In the genomic region with DNA sequence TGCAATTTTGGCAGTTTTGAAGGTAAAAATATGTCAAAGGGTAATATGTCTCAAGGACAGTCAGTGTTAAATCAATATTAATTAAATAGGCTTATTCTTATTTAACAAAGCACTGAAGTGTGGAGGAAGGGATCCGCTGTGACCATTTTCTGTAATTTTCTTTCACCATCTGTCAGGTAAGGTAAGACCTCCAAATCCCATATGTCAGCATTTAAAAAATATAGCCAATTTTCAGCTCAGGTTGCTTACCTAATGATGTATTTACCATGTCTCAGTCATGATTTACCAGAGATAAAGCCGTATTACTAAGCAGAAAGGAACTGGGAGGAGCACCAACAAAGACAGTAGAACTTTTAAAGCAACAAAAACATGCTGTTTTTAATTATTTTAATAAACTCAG, we compare ENCODE assay signal across 20 cellular contexts.
DNase-seq lines count a peak whose midpoint lies in the region; ATAC-seq, FAIRE-seq and TF ChIP-seq lines count a peak whose summit lies in the region.
"Had no signal": no experiment of that assay in that cellular context is flagged by ENCODE, and none has a peak within 500 bp of the region (broad histone marks: within the 10 kb centered on the region; RNA-seq: fewer than 3 reads in every experiment).

No MANE protein-coding gene starts in this region.

- WGBS in K562 (ENCODE audit: insufficient coverage, low coverage, missing lambda C conversion rate) = 0% methylated on average over 2 of the region's 2 CpGs

- H3K27ac Mint-ChIP-seq in stimulated activated naive B cell treated with anti-CD40 and anti-IgM and Interleukin-4, amounts not matched to agents 10 μg/mL and 1 μg/mL and 100 μg/mL, for 72 hours = no peak overlapping the region

- POLR2A ChIA-PET in K562 (lab: Yijun Ruan, JAX) = interaction anchor here (0.9 kb wide), 1 partner anchor 22 kb away, joined by 4 read pairs; no protein-coding TSS in a partner anchor

- no TSS peak for BruUV-seq in K562 (replicated peaks; lab: Mats Ljungman, UMichigan)

- in situ Hi-C loops in K562 (cut with MboI) (no loop called here), GM13976 (cut with MboI; ENCODE audit: low sequenced_read_pairs, unreplicated experiment) (no loop called here)

- no peak overlapping the region for H3K4me3 Mint-ChIP-seq in stimulated activated naive B cell treated with anti-CD40 and anti-IgM and Interleukin-4, amounts not matched to agents 10 μg/mL and 1 μg/mL and 100 μg/mL, for 72 hours

- no peaks in the 10 kb centered on the region for H3K36me3 Mint-ChIP-seq in stimulated activated naive B cell treated with anti-CD40 and anti-IgM and Interleukin-4, amounts not matched to agents 10 μg/mL and 1 μg/mL and 100 μg/mL, for 72 hours

- no peaks in the 10 kb centered on the region for H3K4me1 Mint-ChIP-seq in stimulated activated naive B cell treated with anti-CD40 and anti-IgM and Interleukin-4, amounts not matched to agents 10 μg/mL and 1 μg/mL and 100 μg/mL, for 72 hours

- intact Hi-C loops in K562 (cut with micrococcal nuclease) = no loop called here

- CTCF ChIA-PET in K562 (lab: Yijun Ruan, JAX; ENCODE audit: low intra/inter-chr PET ratio) = no interaction called here

- H3K36me3 ChIP-seq in K562 (ENCODE audit: control insufficient read depth, insufficient read depth, low read length) (no peaks in the 10 kb centered on the region), MG63 (no peaks in the 10 kb centered on the region)
- H3K36me3 ChIP-seq: Peyer's patch had no signal

- no peaks in the 10 kb centered on the region for H3K9me1 ChIP-seq in K562 (ENCODE audit: control insufficient read depth, insufficient read depth, low read length)

- no peak overlapping the region for H3K27ac ChIP-seq in K562 (ENCODE audit: extremely low read depth, low read depth, low read length)
- H3K27ac ChIP-seq: C4-2B, Peyer's patch had no signal

- H3K9ac ChIP-seq in K562 (ENCODE audit: insufficient read depth in 1 of 2, low read depth in 2 of 2, low read length in 2 of 2) = no peak overlapping the region
- H3K9ac ChIP-seq: SK-N-SH had no signal

- FAIRE-seq in K562 (lab: Jason Lieb, UNC) = no peak
- FAIRE-seq: A204.1, G401.6, GM12891 had no signal

- H4K20me1 ChIP-seq in K562 (replicated peaks; ENCODE audit: control insufficient read depth, insufficient read depth, low read length) = no peaks in the 10 kb centered on the region

- H3K4me1 ChIP-seq in K562 (replicated peaks in 1 of 2; ENCODE audit: control insufficient read depth in 2 of 2, insufficient read depth in 2 of 2, low read length in 2 of 2) = no peaks in the 10 kb centered on the region
- H3K4me1 ChIP-seq: Peyer's patch had no signal

- TF ChIP-seq POLR2A in K562 (conservative IDR thresholded peaks at IDR 0.05) = no peak

- TF ChIP-seq RAD21 in K562 (CRISPR knock-in tag; conservative IDR thresholded peaks at IDR 0.05 in 1 of 2, IDR thresholded peaks at IDR 0.05 in 1 of 2) = no peak

- 0 out of 2 replicates have a peak, but pooled peaks cover 2% of the 10 kb centered on the region for H3K9me3 ChIP-seq in K562 (replicated peaks; ENCODE audit: control insufficient read depth, insufficient read depth, low read depth, low read length)
- H3K9me3 ChIP-seq in MG63 = no peaks in the 10 kb centered on the region
- H3K9me3 ChIP-seq: Peyer's patch had no signal

- ATAC-seq in K562 (no peak), GM18519 (IDR thresholded peaks at IDR 0.05; ENCODE audit: low FRiP score, unreplicated experiment) (no peak)
- ATAC-seq in stimulated activated naive B cell treated with anti-CD40 and anti-IgM and Interleukin-4, amounts not matched to agents 10 μg/mL and 1 μg/mL and 100 μg/mL, for 72 hours (replicated peaks) = no peak

- no peak overlapping the region for H2AFZ ChIP-seq in K562 (ENCODE audit: low read depth, low read length)

- no peak for TF ChIP-seq CTCF in K562 (IDR thresholded peaks at IDR 0.05 in 2 of 3, conservative IDR thresholded peaks at IDR 0.05 in 1 of 3; ENCODE audit: insufficient read depth in 2 of 3, low read depth in 1 of 3, low read length in 3 of 3)
- TF ChIP-seq CTCF in GM13976 (IDR thresholded peaks at IDR 0.05; ENCODE audit: borderline replicate concordance, control extremely low read depth, extremely low read depth, insufficient read depth, missing control alignments) = no peak

- TF ChIP-seq EP300 in K562 (IDR thresholded peaks at IDR 0.05; ENCODE audit: low read length) = no peak

- no peaks in the 10 kb centered on the region for H3K79me2 ChIP-seq in K562 (ENCODE audit: control insufficient read depth, insufficient read depth, low read length)

- H3K27me3 Mint-ChIP-seq in stimulated activated naive B cell treated with anti-CD40 and anti-IgM and Interleukin-4, amounts not matched to agents 10 μg/mL and 1 μg/mL and 100 μg/mL, for 72 hours = no peaks in the 10 kb centered on the region

- no peaks in the 10 kb centered on the region for H3K27me3 ChIP-seq in K562 (ENCODE audit: control insufficient read depth in 2 of 2, insufficient read depth in 2 of 2, low read length in 2 of 2)
- no peaks in the 10 kb centered on the region for H3K27me3 ChIP-seq in MG63
- H3K27me3 ChIP-seq: Peyer's patch had no signal

- DNase-seq in D341Med (ENCODE audit: low spot score) (peak; percentile 16), NCI-H146 (lab: John Stamatoyannopoulos, UW) (peak; percentile 58), NCI-H524 (lab: John Stamatoyannopoulos, UW) (peak; percentile 50 to 84), K562 (ENCODE audit: extremely low read depth in 1 of 4, low spot score in 3 of 4) (no peak), GM13976 (ENCODE audit: low spot score) (no peak), MG63 (no peak)
- DNase-seq in stimulated activated naive B cell treated with anti-CD40 and anti-IgM and Interleukin-4, amounts not matched to agents 10 μg/mL and 1 μg/mL and 100 μg/mL, for 72 hours = no peak
- DNase-seq: DMS79, H7, Karpas-422, NCI-H187, NCI-H526 treated with DMSO at 0.1 percent for 48 hours, Peyer's patch, Right ventricle myocardium superior, SK-N-SH had no signal

- H3K4me3 ChIP-seq in K562 (no peak overlapping the region), MG63 (no peak overlapping the region)
- H3K4me3 ChIP-seq: Peyer's patch had no signal

- H3K4me2 ChIP-seq in K562 (ENCODE audit: insufficient read depth, low read length) = no peak overlapping the region
- H3K4me2 ChIP-seq: SK-N-SH had no signal

- no peaks in the 10 kb centered on the region for H3K9me3 Mint-ChIP-seq in stimulated activated naive B cell treated with anti-CD40 and anti-IgM and Interleukin-4, amounts not matched to agents 10 μg/mL and 1 μg/mL and 100 μg/mL, for 72 hours

TF ChIP-seq in K562, 482 proteins besides CTCF, POLR2A, EP300 and RAD21:
- peak; percentile 25; the same call in 1 of the 2 replicates for TF ChIP-seq ZNF316 (IDR thresholded peaks at IDR 0.05)
- TF ChIP-seq YY1 (IDR thresholded peaks at IDR 0.05; ENCODE audit: borderline replicate concordance in 1 of 3, control insufficient read depth in 1 of 3, extremely low read depth in 1 of 3, insufficient read depth in 3 of 3, insufficient read length in 1 of 3, insufficient replicate concordance in 2 of 3, low read depth in 1 of 3, low read length in 2 of 3) = no peak
- no peak for TF ChIP-seq IRF9 (tag; IDR thresholded peaks at IDR 0.05)
- no peak for TF ChIP-seq MNT (conservative IDR thresholded peaks at IDR 0.05)
- no peak for TF ChIP-seq BHLHE40 (IDR thresholded peaks at IDR 0.05; ENCODE audit: low read length)
- TF ChIP-seq, protein P1, sequence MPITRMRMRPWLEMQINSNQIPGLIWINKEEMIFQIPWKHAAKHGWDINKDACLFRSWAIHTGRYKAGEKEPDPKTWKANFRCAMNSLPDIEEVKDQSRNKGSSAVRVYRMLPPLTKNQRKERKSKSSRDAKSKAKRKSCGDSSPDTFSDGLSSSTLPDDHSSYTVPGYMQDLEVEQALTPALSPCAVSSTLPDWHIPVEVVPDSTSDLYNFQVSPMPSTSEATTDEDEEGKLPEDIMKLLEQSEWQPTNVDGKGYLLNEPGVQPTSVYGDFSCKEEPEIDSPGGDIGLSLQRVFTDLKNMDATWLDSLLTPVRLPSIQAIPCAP (CRISPR knock-in tag; IDR thresholded peaks at IDR 0.05; ENCODE audit: borderline replicate concordance) = no peak
- peak; percentile 26; the same call in 1 of the 2 replicates for TF ChIP-seq MAFF (IDR thresholded peaks at IDR 0.05; ENCODE audit: low read length)
- no peak for TF ChIP-seq SOX6 (IDR thresholded peaks at IDR 0.05)
- no peak for TF ChIP-seq ZBED1 (IDR thresholded peaks at IDR 0.05)
- TF ChIP-seq ARID1B (IDR thresholded peaks at IDR 0.05) = no peak
- TF ChIP-seq MAFK (IDR thresholded peaks at IDR 0.05; ENCODE audit: low read length) = peak; percentile 33; the same call in 1 of the 2 replicates
- TF ChIP-seq CSDE1 (IDR thresholded peaks at IDR 0.05) = no peak

Comparison
In these comparisons a context has a peak if more than half of its experiments do, and no peak if none do; other contexts are left out.
1. DNase-seq: peak in D341Med (single experiment), NCI-H146 (single experiment) and NCI-H524 (2 of 2); none in K562 (0 of 4), GM13976 (single experiment), stimulated activated naive B cell treated with anti-CD40 and anti-IgM and Interleukin-4, amounts not matched to agents 10 μg/mL and 1 μg/mL and 100 μg/mL, for 72 hours (single experiment) and MG63 (single experiment).